Comparison of ENCODE assay signal across 10 cellular contexts in the genomic region with DNA sequence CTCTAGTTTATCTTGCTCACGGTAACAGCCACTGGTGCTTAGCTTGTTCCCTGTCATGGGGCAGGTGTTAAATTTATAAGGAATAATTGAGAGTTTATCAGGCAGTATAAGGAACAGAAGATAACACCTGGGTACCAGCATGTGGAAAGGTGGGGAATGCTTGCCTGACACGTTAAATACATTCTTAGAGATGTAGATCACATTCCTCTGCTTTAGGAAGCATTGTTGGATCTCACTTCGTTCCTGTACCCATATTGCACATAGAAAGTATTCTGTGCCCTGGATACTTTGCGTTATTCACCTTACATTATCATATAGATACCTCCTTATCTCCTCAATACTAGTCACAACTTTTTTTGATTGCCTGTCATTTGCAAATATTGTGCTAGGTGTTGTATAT.
"Had no signal": no experiment of that assay in that cellular context is flagged by ENCODE, and none has a peak within 500 bp of the region (broad histone marks: within the 10 kb centered on the region; RNA-seq: fewer than 3 reads in every experiment).

No MANE protein-coding gene starts in this region.

- FAIRE-seq: H1 had no signal

- H3K27ac ChIP-seq: GM23248 had no signal

- H2AFZ ChIP-seq: GM23248, GM23338 had no signal

- H3K4me3 ChIP-seq: GM23248, GM23338, HAP-1 had no signal

- DNase-seq: GM23248, GOT3, H7, H9, HCEC 1CT, HFFc6 had no signal

- ATAC-seq: GM23338, HCT116 had no signal

- H3K9me3 ChIP-seq: HAP-1 had no signal

- H3K36me3 ChIP-seq: HAP-1 had no signal

- H3K9ac ChIP-seq: GM23248 had no signal

- H3K4me1 ChIP-seq: HAP-1 had no signal

- H3K4me2 ChIP-seq: GM23338 had no signal
